In the genomic region with DNA sequence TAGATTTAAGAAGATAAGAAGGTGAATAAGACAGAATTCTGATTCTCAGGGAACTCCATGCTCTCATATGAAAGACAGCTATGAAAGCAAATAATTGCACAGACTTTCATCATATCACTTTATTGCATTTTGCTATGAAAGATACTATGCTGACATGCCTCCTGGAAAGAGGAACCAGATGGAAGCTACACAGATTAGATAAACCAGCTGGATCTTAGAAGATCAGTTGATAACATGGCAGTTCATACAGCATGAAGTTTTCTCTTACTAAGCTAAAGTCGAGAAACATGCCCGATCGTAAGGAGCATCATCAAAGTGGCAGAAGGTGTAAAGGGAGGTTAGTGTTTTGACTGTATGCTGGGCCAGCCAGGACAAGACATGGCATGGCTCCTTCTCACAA, we compare ENCODE assay signal across 8 cellular contexts.
"Had no signal": no experiment of that assay in that cellular context is flagged by ENCODE, and none has a peak within 500 bp of the region (broad histone marks: within the 10 kb centered on the region; RNA-seq: fewer than 3 reads in every experiment).

No MANE protein-coding gene starts in this region.

- H3K27ac Mint-ChIP-seq: GM23338, HFFc6, IgD-negative memory B cell had no signal

- H3K4me1 ChIP-seq: HAP-1 had no signal

- H3K27ac ChIP-seq: HL-60 had no signal

- H3K4me2 ChIP-seq: GM23338 had no signal

- H2AFZ ChIP-seq: GM23338 had no signal

- FAIRE-seq: HepG2 had no signal

- H3K4me1 Mint-ChIP-seq: IgD-negative memory B cell had no signal

- DNase-seq: H7, HFFc6 had no signal

- H3K36me3 Mint-ChIP-seq: IgD-negative memory B cell had no signal

- H3K4me3 Mint-ChIP-seq: GM23338, HFFc6, IgD-negative memory B cell had no signal

- H3K36me3 ChIP-seq: HAP-1 had no signal

- H3K4me3 ChIP-seq: GM23338, HAP-1 had no signal

- H3K9me3 ChIP-seq: HAP-1 had no signal

- ATAC-seq: GM23338, HCT116, HepG2 had no signal
